In genomic region chr17:77394540-77395295, GRCh38 we compare ENCODE assay signal across 1 cellular context.
TF ChIP-seq lines count a peak whose summit lies in the region.

No MANE protein-coding gene starts in this region.

TF ChIP-seq in HepG2, 621 proteins besides CTCF, POLR2A, EP300 and RAD21 (continued from another document and continues in another):
- TF ChIP-seq PRDM10 (CRISPR knock-in tag; IDR thresholded peaks at IDR 0.05; ENCODE audit: low read depth): peak; percentile 98
- TF ChIP-seq ZNF713 (CRISPR knock-in tag; IDR thresholded peaks at IDR 0.05): 0 out of 2 replicates have a peak, but pooled peaks have one; percentile 8
- 0 out of 2 replicates have a peak, but pooled peaks have one; percentile 26 for TF ChIP-seq HINFP (CRISPR knock-in tag; IDR thresholded peaks at IDR 0.05; ENCODE audit: low read depth)
- TF ChIP-seq NFE2L1 (CRISPR knock-in tag; IDR thresholded peaks at IDR 0.05; ENCODE audit: borderline replicate concordance): no peak
- no peak for TF ChIP-seq JUND (CRISPR knock-in tag; IDR thresholded peaks at IDR 0.05)
- TF ChIP-seq CBX5 (CRISPR knock-in tag; IDR thresholded peaks at IDR 0.05; ENCODE audit: borderline replicate concordance): peak; percentile 45; the same call in 1 of the 2 replicates
- peak; percentile 96 for TF ChIP-seq ELF1 (CRISPR knock-in tag; IDR thresholded peaks at IDR 0.05)
- TF ChIP-seq GPN1 (CRISPR knock-in tag; IDR thresholded peaks at IDR 0.05; ENCODE audit: borderline replicate concordance): no peak
- no peak for TF ChIP-seq NR2F1 (CRISPR knock-in tag; IDR thresholded peaks at IDR 0.05)
- TF ChIP-seq ATF7 (IDR thresholded peaks at IDR 0.05): no peak
- 0 out of 2 replicates have a peak, but pooled peaks have one; percentile 49 for TF ChIP-seq ATF7 (CRISPR knock-in tag; IDR thresholded peaks at IDR 0.05)
- TF ChIP-seq HOXA9 (CRISPR knock-in tag; IDR thresholded peaks at IDR 0.05; ENCODE audit: borderline replicate concordance): no peak
- TF ChIP-seq ZFY (CRISPR knock-in tag; IDR thresholded peaks at IDR 0.05): peak; percentile 83
- no peak for TF ChIP-seq ZBTB42 (CRISPR knock-in tag; IDR thresholded peaks at IDR 0.05)
- no peak for TF ChIP-seq TCF7L2 (IDR thresholded peaks at IDR 0.05; ENCODE audit: low read depth, low read length)
- TF ChIP-seq NCOA1 (CRISPR knock-in tag; IDR thresholded peaks at IDR 0.05): no peak
- TF ChIP-seq TBL1XR1 (IDR thresholded peaks at IDR 0.05; ENCODE audit: borderline replicate concordance, low read length, partially characterized antibody): no peak
- TF ChIP-seq ZNF574 (CRISPR knock-in tag; IDR thresholded peaks at IDR 0.05): peak; percentile 73; the same call in 1 of the 2 replicates
- peak; percentile 75 for TF ChIP-seq KDM6A (CRISPR knock-in tag; IDR thresholded peaks at IDR 0.05; ENCODE audit: low read depth)
- TF ChIP-seq SIN3A (IDR thresholded peaks at IDR 0.05; ENCODE audit: borderline replicate concordance, low read depth, low read length): 0 out of 2 replicates have a peak, but pooled peaks have one; percentile 46
- no peak for TF ChIP-seq ARNT (IDR thresholded peaks at IDR 0.05)
- no peak; the same call in 1 of the 2 replicates for TF ChIP-seq NFKB2 (CRISPR knock-in tag; IDR thresholded peaks at IDR 0.05; ENCODE audit: borderline replicate concordance)
- TF ChIP-seq ZNF709 (CRISPR knock-in tag; IDR thresholded peaks at IDR 0.05): no peak
- no peak for TF ChIP-seq TP53 (CRISPR knock-in tag; conservative IDR thresholded peaks at IDR 0.05)
- TF ChIP-seq ARHGAP35 (CRISPR knock-in tag; IDR thresholded peaks at IDR 0.05; ENCODE audit: borderline replicate concordance): no peak
- TF ChIP-seq HOXA5 (CRISPR knock-in tag; IDR thresholded peaks at IDR 0.05): no peak
- no peak for TF ChIP-seq SCMH1 (CRISPR knock-in tag; IDR thresholded peaks at IDR 0.05; ENCODE audit: borderline replicate concordance)
- no peak for TF ChIP-seq CENPT (CRISPR knock-in tag; IDR thresholded peaks at IDR 0.05; ENCODE audit: low read depth)
- peak; percentile 76 for TF ChIP-seq ZSCAN21 (CRISPR knock-in tag; IDR thresholded peaks at IDR 0.05; ENCODE audit: borderline replicate concordance)
- TF ChIP-seq ZNF318 (CRISPR knock-in tag; IDR thresholded peaks at IDR 0.05): no peak
- TF ChIP-seq ZNF367 (CRISPR knock-in tag; IDR thresholded peaks at IDR 0.05; ENCODE audit: borderline replicate concordance): no peak
- peak; percentile 40; the same call in 1 of the 2 replicates for TF ChIP-seq ZNF124 (CRISPR knock-in tag; IDR thresholded peaks at IDR 0.05)
- peak; percentile 93 for TF ChIP-seq SALL1 (CRISPR knock-in tag; IDR thresholded peaks at IDR 0.05)
- 0 out of 2 replicates have a peak, but pooled peaks have one; percentile 49 for TF ChIP-seq ZNF724P (CRISPR knock-in tag; IDR thresholded peaks at IDR 0.05; ENCODE audit: borderline replicate concordance)
- TF ChIP-seq BRF2 (CRISPR knock-in tag; IDR thresholded peaks at IDR 0.05): no peak
- peak; percentile 85 for TF ChIP-seq ARID5B (CRISPR knock-in tag; IDR thresholded peaks at IDR 0.05)
- peak; percentile 92 for TF ChIP-seq HDAC2 (CRISPR knock-in tag; IDR thresholded peaks at IDR 0.05)
- TF ChIP-seq MXD1 (CRISPR knock-in tag; IDR thresholded peaks at IDR 0.05): no peak
- no peak for TF ChIP-seq NFIC (IDR thresholded peaks at IDR 0.05; ENCODE audit: low read length)
- no peak for TF ChIP-seq ZNF883 (CRISPR knock-in tag; IDR thresholded peaks at IDR 0.05; ENCODE audit: not compliant biosample characterization)
- no peak for TF ChIP-seq ZNF674 (CRISPR knock-in tag; IDR thresholded peaks at IDR 0.05; ENCODE audit: low read depth)
- no peak for TF ChIP-seq ZNF530 (CRISPR knock-in tag; IDR thresholded peaks at IDR 0.05; ENCODE audit: low read depth)
